In genomic region chr6:138594042-138594636, GRCh38 we compare ENCODE assay signal across 11 cellular contexts.
DNase-seq lines count a peak whose midpoint lies in the region; ATAC-seq and TF ChIP-seq lines count a peak whose summit lies in the region.
"Had no signal": no experiment of that assay in that cellular context is flagged by ENCODE, and none has a peak within 500 bp of the region (broad histone marks: within the 10 kb centered on the region; RNA-seq: fewer than 3 reads in every experiment).

No MANE protein-coding gene starts in this region.

- H3K9me3 ChIP-seq in right atrium auricular region (no peaks in the 10 kb centered on the region), iPS-15b (ENCODE audit: control insufficient read depth, insufficient read depth, low read length) (no peaks in the 10 kb centered on the region), upper lobe of right lung (no peaks in the 10 kb centered on the region)

- DNase-seq in right atrium auricular region (ENCODE audit: low spot score) (no peak), Right ventricle myocardium inferior (ENCODE audit: missing footprints) (no peak), upper lobe of right lung (no peak), NCI-H82 (lab: John Stamatoyannopoulos, UW) (no peak), T1000 (lab: John Stamatoyannopoulos, UW) (no peak)
- DNase-seq: CD8-positive, alpha-beta T cell; NCI-H2081; T-cell had no signal

- H3K4me1 ChIP-seq in right atrium auricular region (peaks cover 0 to 19% of the 10 kb centered on the region in 2 donors), iPS-15b (ENCODE audit: control insufficient read depth, insufficient read depth, low read length) (peaks cover 44% of the 10 kb centered on the region), upper lobe of right lung (peaks cover 18% of the 10 kb centered on the region)

- no peak overlapping the region for H3K4me3 ChIP-seq in right atrium auricular region
- peak overlapping the region; percentile 53 for H3K4me3 ChIP-seq in WI38 (ENCODE audit: low read depth, low read length)
- peak overlapping the region; percentile 6 for H3K4me3 ChIP-seq in iPS-15b (ENCODE audit: low read depth, low read length)
- H3K4me3 ChIP-seq in upper lobe of right lung = no peak overlapping the region

- H3K36me3 ChIP-seq in right atrium auricular region = no peaks in the 10 kb centered on the region
- H3K36me3 ChIP-seq in iPS-15b (ENCODE audit: control insufficient read depth, insufficient read depth, low read length) = no peaks in the 10 kb centered on the region
- H3K36me3 ChIP-seq in upper lobe of right lung = no peaks in the 10 kb centered on the region

- H3K9ac ChIP-seq in iPS-15b (ENCODE audit: low read depth, low read length) = no peak overlapping the region

- no peak for TF ChIP-seq CTCF in right atrium auricular region (IDR thresholded peaks at IDR 0.05)
- no peak for TF ChIP-seq CTCF in WI38 (IDR thresholded peaks at IDR 0.05; ENCODE audit: low read depth, low read length)
- TF ChIP-seq CTCF in upper lobe of right lung (IDR thresholded peaks at IDR 0.05) = no peak

- H3K27ac ChIP-seq in right atrium auricular region = peak overlapping the region; percentile 44 to 54
- H3K27ac ChIP-seq in upper lobe of right lung = peak overlapping the region; percentile 32

- H3K27me3 ChIP-seq in right atrium auricular region (no peaks in the 10 kb centered on the region), iPS-15b (ENCODE audit: control insufficient read depth, insufficient read depth, low read length) (no peaks in the 10 kb centered on the region), upper lobe of right lung (no peaks in the 10 kb centered on the region)

- intact Hi-C loops in Right ventricle myocardium inferior (cut with DNase I) = loop anchor here (5.0 kb wide), 1 partner anchor 307 kb away; no protein-coding TSS in a partner anchor
- intact Hi-C loops in upper lobe of right lung (cut with DNase I) = loop anchor here (5.0 kb wide), 1 partner anchor 168 kb away; no protein-coding TSS in a partner anchor

- ATAC-seq in Right ventricle myocardium inferior = no peak
- no peak for ATAC-seq in upper lobe of right lung
- ATAC-seq in HG03095 (IDR thresholded peaks at IDR 0.05; ENCODE audit: unreplicated experiment) = no peak

Comparison
In these comparisons a context has a peak if more than half of its experiments do, and no peak if none do; other contexts are left out.
1. H3K4me3 ChIP-seq: peak in WI38 (single experiment) and iPS-15b (single experiment); none in right atrium auricular region (0 of 2) and upper lobe of right lung (single experiment).